ENCODE assay signal across 8 cellular contexts in the genomic region with DNA sequence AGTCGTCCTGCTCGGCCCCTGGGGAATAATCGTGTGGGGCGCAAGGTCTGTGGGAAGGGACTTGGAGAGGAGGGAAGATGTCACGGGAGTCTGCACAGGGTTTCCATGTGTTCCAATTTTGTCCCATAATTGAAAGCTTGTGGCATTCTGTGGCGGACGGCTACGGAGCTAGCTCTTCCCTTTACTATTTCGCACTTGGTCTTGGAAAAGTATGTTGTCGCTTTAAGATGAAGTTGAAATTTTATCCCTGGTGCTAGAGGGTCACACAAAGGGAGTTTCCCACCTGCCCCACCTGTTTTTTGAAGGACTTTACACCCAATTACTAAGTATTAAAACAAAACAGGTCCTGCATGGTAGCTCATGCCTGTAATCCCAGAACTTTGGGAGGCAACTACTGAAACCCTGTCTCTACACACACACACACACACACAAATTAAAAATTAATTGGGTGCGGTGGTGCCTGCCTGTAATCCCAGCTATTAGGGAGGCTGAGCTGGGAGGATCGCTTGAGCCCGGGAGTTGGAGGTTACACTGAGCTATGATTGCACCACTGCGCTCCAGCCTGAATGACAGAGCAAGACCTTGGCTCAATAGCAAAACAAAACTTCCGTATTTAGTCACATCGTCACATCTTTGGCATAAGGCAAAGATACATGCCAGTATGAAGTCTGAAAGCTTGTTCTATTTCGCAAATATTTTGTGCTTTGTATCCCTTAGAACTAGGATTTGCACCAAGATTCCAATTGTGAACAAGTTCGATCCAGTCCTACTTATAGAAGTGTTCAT. TPM values are rescaled to one million over a fixed set of nuclear protein-coding genes. Genes with fewer than 3 reads are reported as not detected.
DNase-seq lines count a peak whose midpoint lies in the region; ATAC-seq and TF ChIP-seq lines count a peak whose summit lies in the region.

No MANE protein-coding gene starts in this region.

- H3K4me3 ChIP-seq in endodermal cell (ENCODE audit: low read length) (peak overlapping the region; percentile 100), mucosa of rectum (ENCODE audit: low read length in 2 of 2) (peak overlapping the region; percentile 88 to 89)

- no peaks in the 10 kb centered on the region for H3K9me3 Mint-ChIP-seq in activated CD4-positive, alpha-beta T cell treated with anti-CD3 and anti-CD28 coated beads for 36 hours (ENCODE audit: low read depth)
- H3K9me3 Mint-ChIP-seq in endodermal cell = no peaks in the 10 kb centered on the region

- intact Hi-C loops in activated CD4-positive, alpha-beta T cell treated with anti-CD3 and anti-CD28 coated beads for 36 hours (cut with DNase I, micrococcal nuclease) = loop anchor here (1.0 to 10.0 kb wide), 11 partner anchors 25 to 843 kb away; a partner anchor contains a TSS

- DNase-seq in activated CD4-positive, alpha-beta T cell treated with anti-CD3 and anti-CD28 coated beads for 36 hours = no peak
- DNase-seq in activated CD4-positive, alpha-beta T cell treated with anti-CD3 and anti-CD28 coated beads, Interleukin-2, amount 50 U/mL, for 4 hours = no peak
- peak; percentile 55 for DNase-seq in SK-MEL-5 (ENCODE audit: low read depth, low spot score)
- no peak for DNase-seq in endodermal cell
- no peak for DNase-seq in SHP77 (lab: John Stamatoyannopoulos, UW)
- DNase-seq in NCI-H1417 (lab: John Stamatoyannopoulos, UW) = no peak
- no peak for DNase-seq in stimulated activated CD4-positive, alpha-beta T cell treated with anti-CD3 and anti-CD28 coated beads, Interleukin-2, amount 100 ng/mL, for 24 hours

- no peak for TF ChIP-seq CTCF in endodermal cell (conservative IDR thresholded peaks at IDR 0.05)

- H3K4me3 Mint-ChIP-seq in activated CD4-positive, alpha-beta T cell treated with anti-CD3 and anti-CD28 coated beads for 36 hours = peak overlapping the region; percentile 99
- peak overlapping the region; percentile 97 for H3K4me3 Mint-ChIP-seq in endodermal cell

- POLR2A ChIA-PET in activated CD4-positive, alpha-beta T cell treated with anti-CD3 and anti-CD28 coated beads for 36 hours (lab: Charles Lee) = interaction anchor here (0.7 to 2.0 kb wide), 6 partner anchors 11 to 123 kb away, joined by 3 to 6 read pairs (median 4); a partner anchor contains a TSS

- peaks cover 37% of the 10 kb centered on the region for H3K4me1 Mint-ChIP-seq in activated CD4-positive, alpha-beta T cell treated with anti-CD3 and anti-CD28 coated beads for 36 hours
- peaks cover 29% of the 10 kb centered on the region for H3K4me1 Mint-ChIP-seq in endodermal cell

- H3K27ac Mint-ChIP-seq in activated CD4-positive, alpha-beta T cell treated with anti-CD3 and anti-CD28 coated beads for 36 hours = peak overlapping the region; percentile 99
- peak overlapping the region; percentile 97 for H3K27ac Mint-ChIP-seq in endodermal cell

- H3K27me3 ChIP-seq in endodermal cell (ENCODE audit: control insufficient read depth, insufficient read depth, low read length, poor library complexity, severe bottlenecking) = no peaks in the 10 kb centered on the region
- no peaks in the 10 kb centered on the region for H3K27me3 ChIP-seq in mucosa of rectum (ENCODE audit: control insufficient read depth in 2 of 2, insufficient read depth in 2 of 2, low read length in 2 of 2)

- H3K9ac ChIP-seq in endodermal cell (ENCODE audit: extremely low read depth, low read length, poor library complexity, severe bottlenecking) (peak overlapping the region; percentile 86), mucosa of rectum (ENCODE audit: low read depth in 1 of 2, low read length in 2 of 2) (peak overlapping the region; percentile 94 to 95)

- H3K36me3 Mint-ChIP-seq in activated CD4-positive, alpha-beta T cell treated with anti-CD3 and anti-CD28 coated beads for 36 hours (ENCODE audit: low read depth) = peaks cover 61% of the 10 kb centered on the region
- peaks cover 57% of the 10 kb centered on the region for H3K36me3 Mint-ChIP-seq in endodermal cell (ENCODE audit: low read depth)

- H3K4me1 ChIP-seq in endodermal cell (ENCODE audit: control insufficient read depth, insufficient read depth, low read length) (no peaks in the 10 kb centered on the region), mucosa of rectum (ENCODE audit: control insufficient read depth in 2 of 2, insufficient read depth in 2 of 2, low read length in 2 of 2) (peaks cover 22 to 28% of the 10 kb centered on the region in 2 donors)

- 35 to 58% methylated on average over 11 to 17 of the region's 18 CpGs for WGBS in endodermal cell (ENCODE audit: insufficient coverage in 1 of 2, insufficient read length in 1 of 2), 2 experiments

- H3K27ac ChIP-seq in endodermal cell (ENCODE audit: low read depth, low read length) = peak overlapping the region; percentile 54
- peak overlapping the region; percentile 94 to 100 for H3K27ac ChIP-seq in mucosa of rectum (ENCODE audit: low read depth in 2 of 2, low read length in 2 of 2)

- in situ Hi-C loops in SK-MEL-5 (cut with HindIII; ENCODE audit: low pct_unique_long_range_greater_than_20kb, low sequenced_read_pairs) = no loop called here

- H3K27me3 Mint-ChIP-seq in activated CD4-positive, alpha-beta T cell treated with anti-CD3 and anti-CD28 coated beads for 36 hours = no peaks in the 10 kb centered on the region
- no peaks in the 10 kb centered on the region for H3K27me3 Mint-ChIP-seq in endodermal cell (ENCODE audit: insufficient read depth)

- ATAC-seq in activated CD4-positive, alpha-beta T cell treated with anti-CD3 and anti-CD28 coated beads for 36 hours = no peak

- CTCF ChIA-PET in activated CD4-positive, alpha-beta T cell treated with anti-CD3 and anti-CD28 coated beads for 36 hours (lab: Charles Lee) = interaction anchor here (0.6 to 3.1 kb wide), 5 partner anchors 18 to 123 kb away, joined by 3 to 17 read pairs (median 10); a partner anchor contains a TSS

- H3K9me3 ChIP-seq in endodermal cell (ENCODE audit: control insufficient read depth, low read length) (no peaks in the 10 kb centered on the region), mucosa of rectum (ENCODE audit: control insufficient read depth in 2 of 2, low read length in 2 of 2) (no peaks in the 10 kb centered on the region)

- H3K36me3 ChIP-seq in endodermal cell (ENCODE audit: control insufficient read depth, insufficient read depth, low read length) = peaks cover 44% of the 10 kb centered on the region
- peaks cover 26 to 37% of the 10 kb centered on the region in 2 donors for H3K36me3 ChIP-seq in mucosa of rectum (ENCODE audit: control insufficient read depth in 2 of 2, insufficient read depth in 2 of 2, low read length in 2 of 2)

RNA-seq across cellular contexts. Expression of a gene that starts 1.0 kb away (rescaled TPM):
- total RNA-seq in activated CD4-positive, alpha-beta T cell treated with anti-CD3 and anti-CD28 coated beads for 36 hours = 1,000 to 10,000 TPM; 3,408 to 3,964 TPM
- total RNA-seq in SK-MEL-5 (2014; rRNA removed; shearing (Covaris generic)) = 3,844 and 3,941 TPM in 2 replicates
- 3,198 and 3,797 TPM in 2 replicates for polyA plus RNA-seq in SK-MEL-5 (2015; cell fraction: cytosol; rRNA removed)
- 587 and 743 TPM in 2 replicates for polyA plus RNA-seq in SK-MEL-5 (2015; cell fraction: nucleus; rRNA removed)
- total RNA-seq in endodermal cell = 1,000 to 10,000 TPM; 2,192 to 2,586 TPM
- 1,898 TPM for polyA plus RNA-seq in endodermal cell (2013, experiment 1 of 2)
- polyA plus RNA-seq in endodermal cell (2013, experiment 2 of 2) = 1,873 TPM
